Comparison of ENCODE assay signal across 8 cellular contexts in genomic region chr15:99704444-99704838, GRCh38. TPM values are rescaled to one million over a fixed set of nuclear protein-coding genes. Genes with fewer than 3 reads are reported as not detected.
DNase-seq lines count a peak whose midpoint lies in the region; ATAC-seq and TF ChIP-seq lines count a peak whose summit lies in the region.

No MANE protein-coding gene starts in this region.

- no peak overlapping the region for H3K4me3 ChIP-seq in A673 (ENCODE audit: low read depth, low read length, poor library complexity, severe bottlenecking)
- peak overlapping the region; percentile 36 for H3K4me3 ChIP-seq in MM.1S (ENCODE audit: low read length)
- H3K4me3 ChIP-seq in coronary artery = no peak overlapping the region
- no peak overlapping the region for H3K4me3 ChIP-seq in lower lobe of right lung
- H3K4me3 ChIP-seq in transverse colon = no peak overlapping the region

- no peak for TF ChIP-seq EP300 in transverse colon (IDR thresholded peaks at IDR 0.05; ENCODE audit: low read depth)

- no peaks in the 10 kb centered on the region for H3K9me2 ChIP-seq in MM.1S (replicated peaks; ENCODE audit: insufficient read depth, low read length)

- peaks cover 8% of the 10 kb centered on the region for H3F3A ChIP-seq in MM.1S (ENCODE audit: insufficient read depth, low read length)

- 31 to 50% methylated on average over 2 to 3 of the region's 3 CpGs for WGBS in transverse colon (ENCODE audit: low coverage in 1 of 2), 2 donors

- H4K20me1 ChIP-seq in MM.1S (ENCODE audit: insufficient read depth, low read length) = no peaks in the 10 kb centered on the region

- ATAC-seq in lower lobe of right lung = peak; percentile 86

- no peak for TF ChIP-seq POLR2A in transverse colon (IDR thresholded peaks at IDR 0.05)

- intact Hi-C loops in A673 (cut with micrococcal nuclease; ENCODE audit: unreplicated experiment) = loop anchor here (1.0 to 5.0 kb wide), 4 partner anchors 137 to 1262 kb away; partner anchors contain the start of gene MEF2A
- intact Hi-C loops in lower lobe of right lung (cut with DNase I) = no loop called here
- intact Hi-C loops in transverse colon (cut with DNase I; ENCODE audit: low total_unique reads) = loop anchor here (10.0 kb wide), 1 partner anchor 410 kb away; no protein-coding TSS in a partner anchor

- BruUV-seq in A673 (replicated peaks; lab: Mats Ljungman, UMichigan) = no TSS peak

- no peak overlapping the region for H3K27ac ChIP-seq in A673 (ENCODE audit: low read depth, low read length, poor library complexity, severe bottlenecking)
- peak overlapping the region; percentile 53; the same call in 1 of the 2 replicates for H3K27ac ChIP-seq in MM.1S (ENCODE audit: low read length)
- no peak overlapping the region for H3K27ac ChIP-seq in RWPE1
- peak overlapping the region; percentile 73 to 87 for H3K27ac ChIP-seq in coronary artery
- H3K27ac ChIP-seq in lower lobe of right lung = peak overlapping the region; percentile 77
- H3K27ac ChIP-seq in transverse colon = peak overlapping the region; percentile 64 to 73 (median 70)

- H3K4me2 ChIP-seq in MM.1S (ENCODE audit: low read depth, low read length) = peak overlapping the region; percentile 69; the same call in 1 of the 2 replicates

- peak overlapping the region; percentile 41; the same call in 1 of the 2 replicates for H3K9ac ChIP-seq in MM.1S (ENCODE audit: low read length)

- TF ChIP-seq CTCF in A673 (conservative IDR thresholded peaks at IDR 0.05; ENCODE audit: low read depth, low read length) = peak; percentile 80
- TF ChIP-seq CTCF in MM.1S (IDR thresholded peaks at IDR 0.05; ENCODE audit: low read length) = peak; percentile 78
- TF ChIP-seq CTCF in RWPE1 (conservative IDR thresholded peaks at IDR 0.05; ENCODE audit: low read depth) = peak; percentile 72
- peak; percentile 49 for TF ChIP-seq CTCF in coronary artery (IDR thresholded peaks at IDR 0.05)
- TF ChIP-seq CTCF in lower lobe of right lung (IDR thresholded peaks at IDR 0.05) = peak; percentile 76
- peak; percentile 68 to 83 (median 77) for TF ChIP-seq CTCF in transverse colon (IDR thresholded peaks at IDR 0.05)

- POLR2A ChIA-PET in A673 (lab: Charles Lee; ENCODE audit: low non-redundant PET) = no interaction called here
- POLR2A ChIA-PET in HEK293T (lab: Yijun Ruan, JAX) = interaction anchor here (0.7 to 1.9 kb wide), 5 partner anchors 28 to 599 kb away, joined by 3 to 14 read pairs (median 3); partner anchors contain the start of genes LYSMD4, MEF2A and SYNM
- POLR2A ChIA-PET in RWPE1 (lab: Yijun Ruan, JAX; ENCODE audit: low non-redundant PET) = no interaction called here

- no peaks in the 10 kb centered on the region for H3K27me3 ChIP-seq in A673 (replicated peaks; ENCODE audit: insufficient read depth, low read depth, low read length, poor library complexity)
- no peaks in the 10 kb centered on the region for H3K27me3 ChIP-seq in MM.1S (replicated peaks; ENCODE audit: insufficient read depth, low read length)
- no peaks in the 10 kb centered on the region for H3K27me3 ChIP-seq in lower lobe of right lung (ENCODE audit: low read depth)
- H3K27me3 ChIP-seq in transverse colon = no peaks in the 10 kb centered on the region

- in situ Hi-C loops in transverse colon (cut with MboI; ENCODE audit: low pct_ligation_motif_present in 1 of 4, low pct_unique_long_range_greater_than_20kb in 1 of 4, low sequenced_read_pairs in 3 of 4) = loop anchor here (10.0 to 25.0 kb wide), 4 partner anchors 140 to 420 kb away; partner anchors contain the start of gene MEF2A (in 1 of the 4)

- CTCF ChIA-PET in A673 (lab: Charles Lee) (interaction anchor here (0.5 to 1.9 kb wide), 24 partner anchors 9 to 603 kb away, joined by 3 to 36 read pairs (median 4); partner anchors contain the start of genes LYSMD4 and SYNM), HEK293T (lab: Yijun Ruan, JAX) (interaction anchor here (0.5 to 2.7 kb wide), 42 partner anchors 9 to 596 kb away, joined by 3 to 43 read pairs (median 5); partner anchors contain the start of genes LYSMD4 and MEF2A), RWPE1 (lab: Yijun Ruan, JAX) (interaction anchor here (0.5 to 1.9 kb wide), 37 partner anchors 9 to 1581 kb away, joined by 3 to 28 read pairs (median 3); partner anchors contain the start of gene LYSMD4)

- peak; percentile 90 for DNase-seq in A673 (ENCODE audit: low spot score)
- DNase-seq in GM04504 (ENCODE audit: low read depth) = peak; percentile 71
- DNase-seq in HEK293T (ENCODE audit: extremely low spot score) = peak; percentile 67
- peak; percentile 87 for DNase-seq in MM.1S
- DNase-seq in RWPE1 (ENCODE audit: low spot score) = peak; percentile 65
- no peak for DNase-seq in coronary artery (ENCODE audit: low spot score)
- no peak for DNase-seq in lower lobe of right lung
- no peak for DNase-seq in transverse colon

- H3K36me3 ChIP-seq in A673 (ENCODE audit: insufficient read depth, low read length, poor library complexity, severe bottlenecking) = no peaks in the 10 kb centered on the region
- H3K36me3 ChIP-seq in MM.1S (replicated peaks; ENCODE audit: insufficient read depth, low read length) = no peaks in the 10 kb centered on the region
- H3K36me3 ChIP-seq in lower lobe of right lung = peaks cover 7% of the 10 kb centered on the region
- no peaks in the 10 kb centered on the region for H3K36me3 ChIP-seq in transverse colon

- H3K4me1 ChIP-seq in A673 (ENCODE audit: insufficient read depth, low read length, poor library complexity, severe bottlenecking) = peaks cover 23% of the 10 kb centered on the region
- peaks cover 23% of the 10 kb centered on the region for H3K4me1 ChIP-seq in MM.1S (ENCODE audit: low read length)
- peaks cover 46% of the 10 kb centered on the region for H3K4me1 ChIP-seq in lower lobe of right lung
- H3K4me1 ChIP-seq in transverse colon = peaks cover 13 to 48% (median 27%) of the 10 kb centered on the region in 4 donors

- H3K79me2 ChIP-seq in MM.1S (ENCODE audit: low read length) = no peaks in the 10 kb centered on the region

- no peak overlapping the region for H2AFZ ChIP-seq in MM.1S (ENCODE audit: low read length)

- H3K9me3 ChIP-seq in A673 (ENCODE audit: low read depth, low read length, poor library complexity, severe bottlenecking) (no peaks in the 10 kb centered on the region), MM.1S (replicated peaks; ENCODE audit: insufficient read depth, low read length) (no peaks in the 10 kb centered on the region), lower lobe of right lung (no peaks in the 10 kb centered on the region), transverse colon (no peaks in the 10 kb centered on the region)

TF ChIP-seq in HEK293T, 16 proteins besides CTCF, POLR2A, EP300 and RAD21:
- TF ChIP-seq SP1 (IDR thresholded peaks at IDR 0.05) (no peak), TARDBP (IDR thresholded peaks at IDR 0.05) (no peak), PKNOX1 (IDR thresholded peaks at IDR 0.05) (no peak), CTBP1 (IDR thresholded peaks at IDR 0.05; ENCODE audit: borderline replicate concordance) (no peak), FOXA1 (IDR thresholded peaks at IDR 0.05) (no peak), FOXK2 (IDR thresholded peaks at IDR 0.05) (no peak), FOXM1 (IDR thresholded peaks at IDR 0.05; ENCODE audit: borderline replicate concordance) (no peak)

RNA-seq across cellular contexts. Expression of gene LYSMD4, which starts 28.8 kb away (rescaled TPM):
- total RNA-seq in A673 (2021) = 5.3 and 5.8 TPM in 2 replicates
- 10.6 TPM for total RNA-seq in lower lobe of right lung
- 10 to 100 TPM in 3 of 4 donors, 1 to 10 TPM in 1; 1.5 to 19.2 (median 15.5) TPM for total RNA-seq in transverse colon

Comparison
In these comparisons a context has a peak if more than half of its experiments do, and no peak if none do; other contexts are left out.
1. DNase-seq: peak in A673 (single experiment), GM04504 (single experiment), HEK293T (single experiment), MM.1S (single experiment) and RWPE1 (single experiment); none in coronary artery (single experiment), lower lobe of right lung (single experiment) and transverse colon (single experiment).
2. H3K27ac ChIP-seq: peak in MM.1S (single experiment), coronary artery (2 of 2), lower lobe of right lung (single experiment) and transverse colon (4 of 4); none in A673 (single experiment) and RWPE1 (single experiment).
3. Peak in every context shown above with its lines, with median percentiles within 50 percentile points of each other: CTCF ChIP-seq.